Comparison of ENCODE assay signal across 26 cellular contexts in genomic region chr11:125948278-125949051, GRCh38. TPM values are rescaled to one million over a fixed set of nuclear protein-coding genes. Genes with fewer than 3 reads are reported as not detected.
DNase-seq lines count a peak whose midpoint lies in the region; ATAC-seq and TF ChIP-seq lines count a peak whose summit lies in the region.
"Had no signal": no experiment of that assay in that cellular context is flagged by ENCODE, and none has a peak within 500 bp of the region (broad histone marks: within the 10 kb centered on the region; RNA-seq: fewer than 3 reads in every experiment).

No MANE protein-coding gene starts in this region.

- TF ChIP-seq CTCF in type B pancreatic cell (conservative IDR thresholded peaks at IDR 0.05) (no peak), GM23338 (conservative IDR thresholded peaks at IDR 0.05; ENCODE audit: low read depth in 2 of 2) (no peak)

- peaks cover 8% of the 10 kb centered on the region for H3K27me3 Mint-ChIP-seq in type B pancreatic cell
- peaks cover 7% of the 10 kb centered on the region for H3K27me3 Mint-ChIP-seq in GM23338 (ENCODE audit: insufficient read depth, low read depth, poor library complexity)

- H3K27ac Mint-ChIP-seq in type B pancreatic cell (no peak overlapping the region), GM23338 (no peak overlapping the region)
- H3K27ac Mint-ChIP-seq: CD8-positive, alpha-beta memory T cell had no signal

- peak overlapping the region; percentile 29 for H3K27ac ChIP-seq in KOPT-K1 (ENCODE audit: low read depth, low read length, poor library complexity, severe bottlenecking)
- no peak overlapping the region for H3K27ac ChIP-seq in GM23338 (ENCODE audit: low read depth)
- H3K27ac ChIP-seq: C4-2B, HL-60, KMS-11, Peyer's patch had no signal

- no peaks in the 10 kb centered on the region for H3K9me2 ChIP-seq in GM23338 (ENCODE audit: insufficient read depth)

- no peak overlapping the region for H3K4me3 ChIP-seq in GM23338
- H3K4me3 ChIP-seq: Peyer's patch had no signal

- no peaks in the 10 kb centered on the region for H3F3A ChIP-seq in GM23338 (replicated peaks; ENCODE audit: low read depth)

- H3K4me1 Mint-ChIP-seq in type B pancreatic cell (ENCODE audit: unreplicated experiment), result peaks cover 25% of the 10 kb centered on the region
- peaks cover 9% of the 10 kb centered on the region for H3K4me1 Mint-ChIP-seq in GM23338
- H3K4me1 Mint-ChIP-seq: CD8-positive, alpha-beta memory T cell had no signal

- H3K36me3 ChIP-seq in KOPT-K1 (ENCODE audit: insufficient read depth, low read length) (no peaks in the 10 kb centered on the region), GM23338 (ENCODE audit: insufficient read depth) (no peaks in the 10 kb centered on the region)
- H3K36me3 ChIP-seq: Peyer's patch had no signal

- H3K27me3 ChIP-seq in GM23338 (ENCODE audit: insufficient read depth), result no peaks in the 10 kb centered on the region
- H3K27me3 ChIP-seq: Peyer's patch had no signal

- no peak overlapping the region for H3K4me3 Mint-ChIP-seq in type B pancreatic cell
- H3K4me3 Mint-ChIP-seq in GM23338, result no peak overlapping the region
- H3K4me3 Mint-ChIP-seq: CD8-positive, alpha-beta memory T cell had no signal

- H3K9me3 Mint-ChIP-seq in type B pancreatic cell (no peaks in the 10 kb centered on the region), GM23338 (no peaks in the 10 kb centered on the region)
- H3K9me3 Mint-ChIP-seq: CD8-positive, alpha-beta memory T cell had no signal

- intact Hi-C loops in cardiac septum (cut with DNase I) (no loop called here), Right ventricle myocardium inferior (cut with DNase I) (no loop called here)

- no peak for ATAC-seq in Right ventricle myocardium inferior
- ATAC-seq in left lobe of liver, result no peak
- ATAC-seq in GM23338, result no peak

- H2AFZ ChIP-seq in GM23338, result no peak overlapping the region

- H3K9me3 ChIP-seq in KOPT-K1 (ENCODE audit: insufficient read depth, low read length, poor library complexity, severe bottlenecking), result no peaks in the 10 kb centered on the region
- H3K9me3 ChIP-seq: Peyer's patch had no signal

- no peaks in the 10 kb centered on the region for H3K36me3 Mint-ChIP-seq in type B pancreatic cell
- no peaks in the 10 kb centered on the region; the same call in 2 of the 3 replicates for H3K36me3 Mint-ChIP-seq in GM23338 (ENCODE audit: low read depth)
- H3K36me3 Mint-ChIP-seq: CD8-positive, alpha-beta memory T cell had no signal

- DNase-seq in cardiac septum (ENCODE audit: low spot score) (peak; percentile 62), Right ventricle myocardium inferior (ENCODE audit: missing footprints) (no peak), left lobe of liver (ENCODE audit: low spot score) (peak; percentile 28), type B pancreatic cell (ENCODE audit: extremely low spot score, unreplicated experiment) (peak; percentile 67), GM23338 (ENCODE audit: low spot score) (no peak), MV-4-11 (lab: John Stamatoyannopoulos, UW) (no peak), COLO829 (ENCODE audit: low spot score) (no peak)
- DNase-seq: 8988T; CD8-positive, alpha-beta memory T cell; GDM1; GOT3; HCEC 1CT; NCI-H1417; NCI-H1694 treated with DMSO at 0.1 percent for 48 hours; NCI-H2081 treated with DMSO at 0.1 percent for 48 hours; NCI-H2171 treated with DMSO at 0.1 percent for 48 hours; NCI-H524 treated with DMSO at 0.1 percent for 48 hours; NCI-H82; Peyer's patch had no signal

- H3K79me2 ChIP-seq in GM23338 (replicated peaks; ENCODE audit: insufficient read depth), result no peaks in the 10 kb centered on the region

- H3K4me2 ChIP-seq in GM23338, result no peak overlapping the region
- H3K4me2 ChIP-seq: KMS-11 had no signal

- H4K20me1 ChIP-seq in GM23338 (replicated peaks; ENCODE audit: insufficient read depth), result no peaks in the 10 kb centered on the region

- H3K4me1 ChIP-seq in GM23338 (ENCODE audit: insufficient read depth), result no peaks in the 10 kb centered on the region

TF ChIP-seq in GM23338, 12 proteins besides CTCF, POLR2A, EP300 and RAD21 (continues in another document):
- TF ChIP-seq POLR2AphosphoS5 (IDR thresholded peaks at IDR 0.05; ENCODE audit: low read depth) (no peak), EZH2phosphoT487 (IDR thresholded peaks at IDR 0.05; ENCODE audit: unreplicated experiment) (no peak), EZH2 (IDR thresholded peaks at IDR 0.05; ENCODE audit: low read depth, unreplicated experiment) (no peak), JUNB (IDR thresholded peaks at IDR 0.05; ENCODE audit: unreplicated experiment) (no peak), STAT1 (IDR thresholded peaks at IDR 0.05; ENCODE audit: unreplicated experiment) (no peak)
- TF ChIP-seq, protein P1, sequence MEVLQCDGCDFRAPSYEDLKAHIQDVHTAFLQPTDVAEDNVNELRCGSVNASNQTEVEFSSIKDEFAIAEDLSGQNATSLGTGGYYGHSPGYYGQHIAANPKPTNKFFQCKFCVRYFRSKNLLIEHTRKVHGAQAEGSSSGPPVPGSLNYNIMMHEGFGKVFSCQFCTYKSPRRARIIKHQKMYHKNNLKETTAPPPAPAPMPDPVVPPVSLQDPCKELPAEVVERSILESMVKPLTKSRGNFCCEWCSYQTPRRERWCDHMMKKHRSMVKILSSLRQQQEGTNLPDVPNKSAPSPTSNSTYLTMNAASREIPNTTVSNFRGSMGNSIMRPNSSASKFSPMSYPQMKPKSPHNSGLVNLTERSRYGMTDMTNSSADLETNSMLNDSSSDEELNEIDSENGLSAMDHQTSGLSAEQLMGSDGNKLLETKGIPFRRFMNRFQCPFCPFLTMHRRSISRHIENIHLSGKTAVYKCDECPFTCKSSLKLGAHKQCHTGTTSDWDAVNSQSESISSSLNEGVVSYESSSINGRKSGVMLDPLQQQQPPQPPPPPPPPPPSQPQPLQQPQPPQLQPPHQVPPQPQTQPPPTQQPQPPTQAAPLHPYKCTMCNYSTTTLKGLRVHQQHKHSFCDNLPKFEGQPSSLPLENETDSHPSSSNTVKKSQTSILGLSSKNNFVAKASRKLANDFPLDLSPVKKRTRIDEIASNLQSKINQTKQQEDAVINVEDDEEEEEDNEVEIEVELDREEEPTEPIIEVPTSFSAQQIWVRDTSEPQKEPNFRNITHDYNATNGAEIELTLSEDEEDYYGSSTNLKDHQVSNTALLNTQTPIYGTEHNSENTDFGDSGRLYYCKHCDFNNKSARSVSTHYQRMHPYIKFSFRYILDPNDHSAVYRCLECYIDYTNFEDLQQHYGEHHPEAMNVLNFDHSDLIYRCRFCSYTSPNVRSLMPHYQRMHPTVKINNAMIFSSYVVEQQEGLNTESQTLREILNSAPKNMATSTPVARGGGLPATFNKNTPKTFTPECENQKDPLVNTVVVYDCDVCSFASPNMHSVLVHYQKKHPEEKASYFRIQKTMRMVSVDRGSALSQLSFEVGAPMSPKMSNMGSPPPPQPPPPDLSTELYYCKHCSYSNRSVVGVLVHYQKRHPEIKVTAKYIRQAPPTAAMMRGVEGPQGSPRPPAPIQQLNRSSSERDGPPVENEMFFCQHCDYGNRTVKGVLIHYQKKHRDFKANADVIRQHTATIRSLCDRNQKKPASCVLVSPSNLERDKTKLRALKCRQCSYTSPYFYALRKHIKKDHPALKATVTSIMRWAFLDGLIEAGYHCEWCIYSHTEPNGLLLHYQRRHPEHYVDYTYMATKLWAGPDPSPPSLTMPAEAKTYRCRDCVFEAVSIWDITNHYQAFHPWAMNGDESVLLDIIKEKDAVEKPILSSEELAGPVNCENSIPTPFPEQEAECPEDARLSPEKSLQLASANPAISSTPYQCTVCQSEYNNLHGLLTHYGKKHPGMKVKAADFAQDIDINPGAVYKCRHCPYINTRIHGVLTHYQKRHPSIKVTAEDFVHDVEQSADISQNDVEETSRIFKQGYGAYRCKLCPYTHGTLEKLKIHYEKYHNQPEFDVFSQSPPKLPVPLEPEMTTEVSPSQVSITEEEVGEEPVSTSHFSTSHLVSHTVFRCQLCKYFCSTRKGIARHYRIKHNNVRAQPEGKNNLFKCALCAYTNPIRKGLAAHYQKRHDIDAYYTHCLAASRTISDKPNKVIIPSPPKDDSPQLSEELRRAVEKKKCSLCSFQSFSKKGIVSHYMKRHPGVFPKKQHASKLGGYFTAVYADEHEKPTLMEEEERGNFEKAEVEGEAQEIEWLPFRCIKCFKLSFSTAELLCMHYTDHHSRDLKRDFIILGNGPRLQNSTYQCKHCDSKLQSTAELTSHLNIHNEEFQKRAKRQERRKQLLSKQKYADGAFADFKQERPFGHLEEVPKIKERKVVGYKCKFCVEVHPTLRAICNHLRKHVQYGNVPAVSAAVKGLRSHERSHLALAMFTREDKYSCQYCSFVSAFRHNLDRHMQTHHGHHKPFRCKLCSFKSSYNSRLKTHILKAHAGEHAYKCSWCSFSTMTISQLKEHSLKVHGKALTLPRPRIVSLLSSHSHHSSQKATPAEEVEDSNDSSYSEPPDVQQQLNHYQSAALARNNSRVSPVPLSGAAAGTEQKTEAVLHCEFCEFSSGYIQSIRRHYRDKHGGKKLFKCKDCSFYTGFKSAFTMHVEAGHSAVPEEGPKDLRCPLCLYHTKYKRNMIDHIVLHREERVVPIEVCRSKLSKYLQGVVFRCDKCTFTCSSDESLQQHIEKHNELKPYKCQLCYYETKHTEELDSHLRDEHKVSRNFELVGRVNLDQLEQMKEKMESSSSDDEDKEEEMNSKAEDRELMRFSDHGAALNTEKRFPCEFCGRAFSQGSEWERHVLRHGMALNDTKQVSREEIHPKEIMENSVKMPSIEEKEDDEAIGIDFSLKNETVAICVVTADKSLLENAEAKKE (CRISPR knock-in tag; IDR thresholded peaks at IDR 0.05), result no peak

RNA-seq across cellular contexts. Expression of gene VSIG10L2, which starts 2.6 kb away (rescaled TPM):
- not detected for total RNA-seq in cardiac septum
- total RNA-seq in Right ventricle myocardium inferior, result 0.30 TPM
- total RNA-seq in left lobe of liver, result not detected
- total RNA-seq in type B pancreatic cell (ENCODE audit: low replicate concordance), result 0.31 TPM in 1 of 2 replicates, not detected in the other
- not detected in 2 replicates for total RNA-seq in GM23338 (2014; rRNA removed; shearing (Covaris generic))
- polyA plus RNA-seq in GM23338 (2016; fragmentation: Nextera tagmentation; extraction: Ambion mirVana), result 0.59 and 0.63 TPM in 2 replicates
- total RNA-seq: CD8-positive, alpha-beta memory T cell; Daoy; Peyer's patch; SK-MEL-5 had no signal
- polyA plus RNA-seq: CD8-positive, alpha-beta memory T cell had no signal

RNA-seq across cellular contexts. Expression of gene DDX25, which starts 44.2 kb away (rescaled TPM):
- total RNA-seq in cardiac septum (not detected), Right ventricle myocardium inferior (not detected), left lobe of liver (0.15 TPM), type B pancreatic cell (ENCODE audit: low replicate concordance) (0.79 and 1.8 TPM in 2 replicates)
- total RNA-seq in GM23338 (2014; rRNA removed; shearing (Covaris generic)), result 20.7 and 23.6 TPM in 2 replicates
- 20.6 and 21.2 TPM in 2 replicates for polyA plus RNA-seq in GM23338 (2016; fragmentation: Nextera tagmentation; extraction: Ambion mirVana)
- total RNA-seq: HT-29 had no signal
- polyA plus RNA-seq: CD8-positive, alpha-beta memory T cell had no signal

RNA-seq across cellular contexts. Expression of gene PUS3, which starts 45.5 kb away (rescaled TPM):
- total RNA-seq in cardiac septum, result 7.1 TPM
- 8.1 TPM for total RNA-seq in Right ventricle myocardium inferior
- 19.1 TPM for total RNA-seq in left lobe of liver
- 11.9 and 13.5 TPM in 2 replicates for total RNA-seq in type B pancreatic cell (ENCODE audit: low replicate concordance)
- total RNA-seq in GM23338 (2014; rRNA removed; shearing (Covaris generic)), result 24.1 and 35.8 TPM in 2 replicates
- polyA plus RNA-seq in GM23338 (2016; fragmentation: Nextera tagmentation; extraction: Ambion mirVana), result 12.0 and 15.8 TPM in 2 replicates

Comparison
In these comparisons a context has a peak if more than half of its experiments do, and no peak if none do; other contexts are left out.
1. DNase-seq: peak in cardiac septum (single experiment), left lobe of liver (single experiment) and type B pancreatic cell (single experiment); none in Right ventricle myocardium inferior (single experiment), GM23338 (single experiment), MV-4-11 (single experiment) and COLO829 (single experiment).